Comparison of ENCODE assay signal across 8 cellular contexts in genomic region chr2:15943378-15943851, GRCh38. TPM values are rescaled to one million over a fixed set of nuclear protein-coding genes. Genes with fewer than 3 reads are reported as not detected.
DNase-seq lines count a peak whose midpoint lies in the region; ATAC-seq, FAIRE-seq and TF ChIP-seq lines count a peak whose summit lies in the region.

No MANE protein-coding gene starts in this region.

- CTCF ChIA-PET in A673 (lab: Charles Lee): interaction anchor here (0.5 to 0.7 kb wide), 4 partner anchors 9 to 559 kb away, joined by 3 to 8 read pairs (median 6); no protein-coding TSS in a partner anchor

- H3K27me3 Mint-ChIP-seq in activated naive CD8-positive, alpha-beta T cell treated with anti-CD3 and anti-CD28 coated beads for 36 hours: peaks cover 50% of the 10 kb centered on the region

- no peak overlapping the region for H3K27ac Mint-ChIP-seq in activated naive CD8-positive, alpha-beta T cell treated with anti-CD3 and anti-CD28 coated beads for 36 hours

- TF ChIP-seq CTCF in A673 (conservative IDR thresholded peaks at IDR 0.05; ENCODE audit: low read depth, low read length): peak; percentile 78

- no peaks in the 10 kb centered on the region for H3K27me3 ChIP-seq in A673 (replicated peaks; ENCODE audit: insufficient read depth, low read depth, low read length, poor library complexity)

- no peak for ATAC-seq in GM18519 (IDR thresholded peaks at IDR 0.05; ENCODE audit: low FRiP score, unreplicated experiment)

- H3K4me1 ChIP-seq in A673 (ENCODE audit: insufficient read depth, low read length, poor library complexity, severe bottlenecking): peaks cover 19% of the 10 kb centered on the region

- H3K27ac ChIP-seq in A673 (ENCODE audit: low read depth, low read length, poor library complexity, severe bottlenecking): peak overlapping the region; percentile 43

- H3K4me3 ChIP-seq in A673 (ENCODE audit: low read depth, low read length, poor library complexity, severe bottlenecking): peak overlapping the region; percentile 60

- DNase-seq in A673 (ENCODE audit: low spot score): peak; percentile 69
- peak; percentile 23 for DNase-seq in GM12892 (ENCODE audit: insufficient read length)
- DNase-seq in activated naive CD8-positive, alpha-beta T cell treated with anti-CD3 and anti-CD28 coated beads for 36 hours: peak; percentile 32
- DNase-seq in medulla oblongata (ENCODE audit: extremely low spot score): peak; percentile 81
- no peak for DNase-seq in HUDEP-2 (lab: John Stamatoyannopoulos, UW; ENCODE audit: unreplicated experiment in 76 of 76)
- no peak for DNase-seq in cortex of kidney (lab: John Stamatoyannopoulos, UW)
- no peak for DNase-seq in GOT3 (lab: John Stamatoyannopoulos, UW)

- H3K36me3 Mint-ChIP-seq in activated naive CD8-positive, alpha-beta T cell treated with anti-CD3 and anti-CD28 coated beads for 36 hours: no peaks in the 10 kb centered on the region

- FAIRE-seq in GM12892 (lab: Jason Lieb, UNC): no peak

- TF ChIP-seq POLR2A in GM12892 (IDR thresholded peaks at IDR 0.05; ENCODE audit: low read depth, low read length): no peak

- H3K9me3 Mint-ChIP-seq in activated naive CD8-positive, alpha-beta T cell treated with anti-CD3 and anti-CD28 coated beads for 36 hours: no peaks in the 10 kb centered on the region

- POLR2A ChIA-PET in A673 (lab: Charles Lee; ENCODE audit: low non-redundant PET): no interaction called here

- peaks cover 10% of the 10 kb centered on the region for H3K36me3 ChIP-seq in A673 (ENCODE audit: insufficient read depth, low read length, poor library complexity, severe bottlenecking)

- intact Hi-C loops in A673 (cut with micrococcal nuclease; ENCODE audit: unreplicated experiment): loop anchor here (5.0 to 10.0 kb wide), 5 partner anchors 281 to 814 kb away; no protein-coding TSS in a partner anchor

- no peaks in the 10 kb centered on the region for H3K9me3 ChIP-seq in A673 (ENCODE audit: low read depth, low read length, poor library complexity, severe bottlenecking)

- peak overlapping the region; percentile 32 for H3K4me3 Mint-ChIP-seq in activated naive CD8-positive, alpha-beta T cell treated with anti-CD3 and anti-CD28 coated beads for 36 hours

- BruUV-seq in A673 (replicated peaks; lab: Mats Ljungman, UMichigan): no TSS peak

- H3K4me1 Mint-ChIP-seq in activated naive CD8-positive, alpha-beta T cell treated with anti-CD3 and anti-CD28 coated beads for 36 hours: peaks cover 22% of the 10 kb centered on the region

RNA-seq across cellular contexts. Expression of gene MYCN, which starts 3.1 kb away (rescaled TPM):
- total RNA-seq in A673 (2021): 2.8 and 3.4 TPM in 2 replicates
- not detected for polyA plus RNA-seq in GM12892 (2012; ENCODE audit: missing spikeins)
- under 1 TPM in 1 of 2 experiments, not detected in 1; 0.16 TPM for total RNA-seq in activated naive CD8-positive, alpha-beta T cell treated with anti-CD3 and anti-CD28 coated beads for 36 hours

Comparison
In these comparisons a context has a peak if more than half of its experiments do, and no peak if none do; other contexts are left out.
1. DNase-seq: peak in A673 (single experiment), GM12892 (single experiment), activated naive CD8-positive, alpha-beta T cell treated with anti-CD3 and anti-CD28 coated beads for 36 hours (single experiment) and medulla oblongata (single experiment); none in HUDEP-2 (0 of 76), cortex of kidney (single experiment) and GOT3 (single experiment).